24 cellular contexts compared by ENCODE assay signal in the genomic region with DNA sequence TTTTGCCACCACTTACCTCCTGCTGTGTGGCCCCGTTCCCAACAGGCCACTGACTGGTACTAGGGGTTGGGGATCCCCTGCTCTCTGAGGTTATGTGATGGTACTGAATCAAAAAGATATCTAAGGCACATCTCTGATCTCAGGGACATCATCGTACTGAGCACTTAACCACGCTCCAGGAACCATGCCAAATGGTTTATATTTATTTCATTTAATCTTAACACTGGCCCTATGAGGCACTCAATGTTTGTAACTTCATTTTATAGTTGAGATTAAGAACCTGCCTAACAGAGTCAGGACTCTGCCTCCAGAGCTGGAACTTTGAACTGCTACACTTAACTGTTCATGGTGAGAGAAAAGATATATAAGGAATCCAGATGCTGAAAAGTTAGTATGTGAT.
A peak's percentile ranks its signal among the peaks of the same experiment; 100 is the strongest.
DNase-seq lines count a peak whose midpoint lies in the region; ATAC-seq and TF ChIP-seq lines count a peak whose summit lies in the region.
"Had no signal": no experiment of that assay in that cellular context is flagged by ENCODE, and none has a peak within 500 bp of the region (broad histone marks: within the 10 kb centered on the region; RNA-seq: fewer than 3 reads in every experiment).

No MANE protein-coding gene starts in this region.

- no peak overlapping the region for H3K9ac ChIP-seq in fibroblast of lung (ENCODE audit: insufficient read depth, low read length)
- no peak overlapping the region for H3K9ac ChIP-seq in neural progenitor cell

- H2AFZ ChIP-seq in fibroblast of lung (ENCODE audit: low read length) (no peak overlapping the region), neural progenitor cell (replicated peaks) (no peak overlapping the region)

- H3K27me3 ChIP-seq in RWPE2 (ENCODE audit: insufficient read depth, poor library complexity, severe bottlenecking) (no peaks in the 10 kb centered on the region), fibroblast of lung (ENCODE audit: control insufficient read depth, insufficient read depth, low read length) (no peaks in the 10 kb centered on the region), neural progenitor cell (no peaks in the 10 kb centered on the region), A673 (replicated peaks; ENCODE audit: insufficient read depth, low read depth, low read length, poor library complexity) (no peaks in the 10 kb centered on the region)
- H3K27me3 ChIP-seq: BE2C, neutrophil, SJSA1, thyroid gland had no signal

- H4K20me1 ChIP-seq in fibroblast of lung (ENCODE audit: control insufficient read depth, extremely low read depth, insufficient read depth, low read length) (no peaks in the 10 kb centered on the region), neural progenitor cell (ENCODE audit: low read depth) (no peaks in the 10 kb centered on the region)

- no TSS peak for BruUV-seq in A673 (replicated peaks; lab: Mats Ljungman, UMichigan)

- no peak overlapping the region for H3K27ac Mint-ChIP-seq in neural progenitor cell

- no peak for ATAC-seq in RWPE2 (ENCODE audit: low read depth)
- ATAC-seq: stimulated activated naive CD8-positive, alpha-beta T cell treated with anti-CD3 and anti-CD28 coated beads, Interleukin-15, Interleukin-2, amounts not matched to agents 100 U/mL and 50 U/mL, for 24 hours had no signal

- H3K27me3 Mint-ChIP-seq in neural progenitor cell (ENCODE audit: insufficient read depth, low read depth), result peaks cover 2% of the 10 kb centered on the region
- H3K27me3 Mint-ChIP-seq: central memory CD8-positive, alpha-beta T cell had no signal

- peaks cover 16% of the 10 kb centered on the region for H3K36me3 Mint-ChIP-seq in neural progenitor cell

- H3K27ac ChIP-seq in RWPE2 (ENCODE audit: poor library complexity, severe bottlenecking) (peak overlapping the region; percentile 71), fibroblast of lung (ENCODE audit: insufficient read depth, low read length) (no peak overlapping the region), neural progenitor cell (no peak overlapping the region), A673 (ENCODE audit: low read depth, low read length, poor library complexity, severe bottlenecking) (no peak overlapping the region)
- H3K27ac ChIP-seq: neutrophil, SJSA1, thyroid gland had no signal

- TF ChIP-seq CTCF in RWPE2 (IDR thresholded peaks at IDR 0.05; ENCODE audit: poor library complexity, severe bottlenecking), result no peak
- TF ChIP-seq CTCF in fibroblast of lung (conservative IDR thresholded peaks at IDR 0.05 in 1 of 2, IDR thresholded peaks at IDR 0.05 in 1 of 2; ENCODE audit: low read depth in 1 of 2, low read length in 2 of 2), result peak in 1 of 2 donors; percentile 24
- TF ChIP-seq CTCF in neural progenitor cell (IDR thresholded peaks at IDR 0.05), result no peak
- TF ChIP-seq CTCF in A673 (conservative IDR thresholded peaks at IDR 0.05; ENCODE audit: low read depth, low read length), result no peak

- no peak overlapping the region for H3K4me3 ChIP-seq in RWPE2 (ENCODE audit: severe bottlenecking)
- no peak overlapping the region for H3K4me3 ChIP-seq in fibroblast of lung (replicated peaks in 1 of 4; ENCODE audit: control extremely low read depth in 1 of 4, insufficient read depth in 1 of 4, low read depth in 3 of 4, low read length in 4 of 4)
- no peak overlapping the region for H3K4me3 ChIP-seq in neural progenitor cell
- no peak overlapping the region for H3K4me3 ChIP-seq in A673 (ENCODE audit: low read depth, low read length, poor library complexity, severe bottlenecking)
- H3K4me3 ChIP-seq: SJSA1, smooth muscle cell, thyroid gland had no signal

- no peak overlapping the region for H3K4me3 Mint-ChIP-seq in neural progenitor cell
- H3K4me3 Mint-ChIP-seq: central memory CD8-positive, alpha-beta T cell had no signal

- H3K9me3 Mint-ChIP-seq in neural progenitor cell, result no peaks in the 10 kb centered on the region
- H3K9me3 Mint-ChIP-seq: central memory CD8-positive, alpha-beta T cell had no signal

- H3K9me3 ChIP-seq in RWPE2 (ENCODE audit: severe bottlenecking) (no peaks in the 10 kb centered on the region), fibroblast of lung (ENCODE audit: control insufficient read depth, insufficient read depth, low read depth, low read length) (no peaks in the 10 kb centered on the region), neural progenitor cell (ENCODE audit: low read depth) (no peaks in the 10 kb centered on the region), A673 (ENCODE audit: low read depth, low read length, poor library complexity, severe bottlenecking) (no peaks in the 10 kb centered on the region)
- H3K9me3 ChIP-seq: BE2C, neutrophil, SJSA1, thyroid gland had no signal

- POLR2A ChIA-PET in A673 (lab: Charles Lee; ENCODE audit: low non-redundant PET), result interaction anchor here (0.8 kb wide), 1 partner anchor 1160 kb away, joined by 4 read pairs; no protein-coding TSS in a partner anchor

- no peaks in the 10 kb centered on the region for H3K79me2 ChIP-seq in fibroblast of lung (ENCODE audit: control insufficient read depth, insufficient read depth, low read length)
- no peaks in the 10 kb centered on the region for H3K79me2 ChIP-seq in neural progenitor cell (ENCODE audit: low read depth)

- CTCF ChIA-PET in A673 (lab: Charles Lee), result no interaction called here

- H3K36me3 ChIP-seq in RWPE2 (ENCODE audit: low read depth) (peaks cover 2% of the 10 kb centered on the region; the same call in 1 of the 2 replicates), fibroblast of lung (ENCODE audit: control insufficient read depth, insufficient read depth, low read length) (no peaks in the 10 kb centered on the region), neural progenitor cell (no peaks in the 10 kb centered on the region), A673 (ENCODE audit: insufficient read depth, low read length, poor library complexity, severe bottlenecking) (peaks cover 6% of the 10 kb centered on the region)
- H3K36me3 ChIP-seq: BE2C, SJSA1, thyroid gland had no signal

- peaks cover 22% of the 10 kb centered on the region for H3K4me1 ChIP-seq in RWPE2 (ENCODE audit: insufficient read depth, poor library complexity, severe bottlenecking)
- H3K4me1 ChIP-seq in fibroblast of lung (ENCODE audit: control insufficient read depth, extremely low read depth, insufficient read depth, low read length), result no peaks in the 10 kb centered on the region
- H3K4me1 ChIP-seq in neural progenitor cell, result no peaks in the 10 kb centered on the region
- no peaks in the 10 kb centered on the region for H3K4me1 ChIP-seq in A673 (ENCODE audit: insufficient read depth, low read length, poor library complexity, severe bottlenecking)
- H3K4me1 ChIP-seq: BE2C, thyroid gland had no signal

- intact Hi-C loops in A673 (cut with micrococcal nuclease; ENCODE audit: unreplicated experiment), result no loop called here

- H3F3A ChIP-seq in neural progenitor cell (ENCODE audit: low read depth), result peaks cover 4% of the 10 kb centered on the region

- peak; percentile 53 for DNase-seq in H4 (ENCODE audit: low spot score)
- no peak for DNase-seq in RWPE2 (ENCODE audit: low spot score)
- peak; percentile 45 to 74 for DNase-seq in fibroblast of lung (ENCODE audit: low read depth in 2 of 2)
- peak; percentile 3 for DNase-seq in neural progenitor cell (ENCODE audit: low spot score)
- no peak for DNase-seq in SW 1271 (lab: John Stamatoyannopoulos, UW)
- no peak for DNase-seq in A673 (ENCODE audit: low spot score)
- no peak for DNase-seq in SHP77 (lab: John Stamatoyannopoulos, UW)
- DNase-seq: activated CD4-positive, alpha-beta T cell treated with anti-CD3 and anti-CD28 coated beads, Interleukin-2, amount 50 U/mL, for 4 hours; activated CD8-positive, alpha-beta memory T cell treated with anti-CD3 and anti-CD28 coated beads, Interleukin-2, amount 50 U/mL, for 48 hours; activated effector memory CD4-positive, alpha-beta T cell treated with Interleukin-2 at 50 U/mL for 16 hours; BE2C; COR-L47; head of caudate nucleus; NCI-H2171; NCI-H748 treated with DMSO at 0.1 percent for 48 hours; OCI-M1; stimulated activated CD4-positive, alpha-beta T cell treated with anti-CD3 and anti-CD28 coated beads, Interleukin-2, amount 100 ng/mL, for 48 hours; stimulated activated naive CD8-positive, alpha-beta T cell treated with anti-CD3 and anti-CD28 coated beads, Interleukin-15, Interleukin-2, amounts not matched to agents 100 U/mL and 50 U/mL, for 24 hours; T-helper 2 cell; thyroid gland had no signal

- H3K4me2 ChIP-seq in fibroblast of lung (ENCODE audit: extremely low read depth, insufficient read depth, low read length) (no peak overlapping the region), neural progenitor cell (no peak overlapping the region)
- H3K4me2 ChIP-seq: smooth muscle cell had no signal

- H3K4me1 Mint-ChIP-seq in neural progenitor cell, result no peaks in the 10 kb centered on the region
- H3K4me1 Mint-ChIP-seq: central memory CD8-positive, alpha-beta T cell had no signal

Comparison
In these comparisons a context has a peak if more than half of its experiments do, and no peak if none do; other contexts are left out.
1. DNase-seq: peak in H4 (single experiment), fibroblast of lung (2 of 2) and neural progenitor cell (single experiment); none in RWPE2 (single experiment), SW 1271 (0 of 2), A673 (single experiment) and SHP77 (0 of 2).